In genomic region chr1:209519786-209520185, GRCh38 we compare ENCODE assay signal across 9 cellular contexts.
"Had no signal": no experiment of that assay in that cellular context is flagged by ENCODE, and none has a peak within 500 bp of the region (broad histone marks: within the 10 kb centered on the region; RNA-seq: fewer than 3 reads in every experiment).

No MANE protein-coding gene starts in this region.

- H3K36me3 ChIP-seq: HAP-1 had no signal

- H3K4me3 Mint-ChIP-seq: HFFc6, IgD-negative memory B cell had no signal

- H3K4me1 ChIP-seq: HAP-1 had no signal

- H3K4me1 Mint-ChIP-seq: IgD-negative memory B cell had no signal

- H3K9me3 Mint-ChIP-seq: HFFc6 had no signal

- DNase-seq: GM23248, GOT3, H7, HFFc6, KG1 had no signal

- H2AFZ ChIP-seq: GM23248 had no signal

- H3K9me3 ChIP-seq: HAP-1 had no signal

- H3K27ac Mint-ChIP-seq: HFFc6, IgD-negative memory B cell had no signal

- H3K4me3 ChIP-seq: GM23248, HAP-1 had no signal

- FAIRE-seq: HTR-8/SVneo had no signal

- ATAC-seq: HCT116 had no signal

- H3K27ac ChIP-seq: GM23248 had no signal

- H3K36me3 Mint-ChIP-seq: IgD-negative memory B cell had no signal

- H3K9ac ChIP-seq: GM23248 had no signal
